In the genomic region with DNA sequence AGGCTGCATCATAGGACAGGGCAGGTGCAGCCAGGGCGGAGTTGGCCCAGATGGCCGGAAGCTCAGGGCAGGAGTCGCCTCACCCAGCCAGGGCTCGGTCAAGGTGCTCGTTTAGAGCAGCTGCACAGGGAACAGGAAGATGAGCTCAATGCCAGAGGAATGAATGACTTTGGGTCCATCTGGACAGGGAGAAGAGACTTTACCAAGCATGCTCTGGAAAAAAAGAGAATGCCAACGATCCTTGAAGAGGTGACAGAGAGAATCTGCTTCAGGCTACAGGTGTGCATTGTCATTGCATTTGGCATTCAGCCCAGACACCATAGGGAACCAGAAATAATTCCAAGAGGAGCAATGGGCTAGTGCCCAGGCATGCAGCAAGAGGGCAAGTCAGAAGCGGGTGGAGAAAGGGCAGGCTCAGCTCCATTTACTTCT, we compare ENCODE assay signal across 11 cellular contexts. TPM values are rescaled to one million over a fixed set of nuclear protein-coding genes. Genes with fewer than 3 reads are reported as not detected.
A peak's percentile ranks its signal among the peaks of the same experiment; 100 is the strongest.
DNase-seq lines count a peak whose midpoint lies in the region; ATAC-seq, FAIRE-seq and TF ChIP-seq lines count a peak whose summit lies in the region.
"Had no signal": no experiment of that assay in that cellular context is flagged by ENCODE, and none has a peak within 500 bp of the region (broad histone marks: within the 10 kb centered on the region; RNA-seq: fewer than 3 reads in every experiment).

No MANE protein-coding gene starts in this region.

- no peak for FAIRE-seq in bronchial epithelial cell (lab: Jason Lieb, UNC)

- H3K4me1 Mint-ChIP-seq in activated T-cell treated with anti-CD3 and anti-CD28 coated beads, Interleukin-2, amount 50 U/mL, for 24 hours (ENCODE audit: low read depth): no peaks in the 10 kb centered on the region

- H3K27ac ChIP-seq in psoas muscle: no peak overlapping the region
- H3K27ac ChIP-seq: uterus had no signal

- H3K4me3 ChIP-seq in bronchial epithelial cell (ENCODE audit: low read depth, low read length): no peak overlapping the region
- no peak overlapping the region for H3K4me3 ChIP-seq in psoas muscle
- H3K4me3 ChIP-seq: uterus had no signal

- H3K27ac Mint-ChIP-seq in activated T-cell treated with anti-CD3 and anti-CD28 coated beads, Interleukin-2, amount 50 U/mL, for 24 hours: no peak overlapping the region

- H3K27me3 ChIP-seq in bronchial epithelial cell (ENCODE audit: control insufficient read depth, insufficient read depth, low read length) (no peaks in the 10 kb centered on the region), psoas muscle (ENCODE audit: insufficient read depth in 3 of 3, low read length in 2 of 3) (no peaks in the 10 kb centered on the region)
- H3K27me3 ChIP-seq: uterus had no signal

- peaks cover 50% of the 10 kb centered on the region for H3K27me3 Mint-ChIP-seq in activated T-cell treated with anti-CD3 and anti-CD28 coated beads, Interleukin-2, amount 50 U/mL, for 24 hours

- no peak overlapping the region for H3K4me3 Mint-ChIP-seq in activated T-cell treated with anti-CD3 and anti-CD28 coated beads, Interleukin-2, amount 50 U/mL, for 24 hours

- H3K9me3 ChIP-seq in psoas muscle: no peaks in the 10 kb centered on the region
- H3K9me3 ChIP-seq: uterus had no signal

- WGBS in psoas muscle, 3 donors: 16 to 28% (median 18%) methylated on average over 7 of the region's 7 CpGs

- no peaks in the 10 kb centered on the region for H3K36me3 Mint-ChIP-seq in activated T-cell treated with anti-CD3 and anti-CD28 coated beads, Interleukin-2, amount 50 U/mL, for 24 hours (ENCODE audit: low read depth)

- TF ChIP-seq CTCF in bronchial epithelial cell (IDR thresholded peaks at IDR 0.05; ENCODE audit: insufficient read depth, low read length, severe bottlenecking): no peak
- TF ChIP-seq CTCF in psoas muscle (IDR thresholded peaks at IDR 0.05): no peak

- intact Hi-C loops in psoas muscle (cut with DNase I): no loop called here

- DNase-seq in HuH-7.5 (ENCODE audit: low spot score) (peak; percentile 46), NCI-H2227 (lab: John Stamatoyannopoulos, UW; ENCODE audit: unreplicated experiment) (peak; percentile 84), bronchial epithelial cell (ENCODE audit: low read depth) (peak; percentile 57), psoas muscle (no peak), activated gamma-delta T cell treated with Interleukin-2 at 50 U/mL for 16 hours (no peak)
- no peak for DNase-seq in activated T-cell treated with anti-CD3 and anti-CD28 coated beads, Interleukin-2, amount 50 U/mL, for 24 hours
- DNase-seq: stimulated activated CD4-positive, alpha-beta T cell treated with anti-CD3 and anti-CD28 coated beads, Interleukin-4, amount 100 ng/mL, for 4 hours; uterus had no signal

- no peaks in the 10 kb centered on the region for H3K36me3 ChIP-seq in bronchial epithelial cell (ENCODE audit: control insufficient read depth, insufficient read depth, low read length)
- H3K36me3 ChIP-seq in psoas muscle (ENCODE audit: insufficient read depth in 1 of 2, low read depth in 1 of 2): no peaks in the 10 kb centered on the region
- H3K36me3 ChIP-seq: uterus had no signal

- H3K4me1 ChIP-seq in psoas muscle: peaks cover 13% of the 10 kb centered on the region
- H3K4me1 ChIP-seq: uterus had no signal

- ATAC-seq in psoas muscle (peak in 3 of 4 donors; percentile 51 to 82 (median 70)), GM19452 (IDR thresholded peaks at IDR 0.05; ENCODE audit: unreplicated experiment) (no peak), HG03378 (IDR thresholded peaks at IDR 0.05; ENCODE audit: unreplicated experiment) (no peak)

- no peaks in the 10 kb centered on the region for H3K9me3 Mint-ChIP-seq in activated T-cell treated with anti-CD3 and anti-CD28 coated beads, Interleukin-2, amount 50 U/mL, for 24 hours

RNA-seq across cellular contexts. Expression of a gene that starts 6.7 kb away (rescaled TPM):
- total RNA-seq in bronchial epithelial cell (7.2 and 9.7 TPM in 2 replicates), psoas muscle (1 to 10 TPM; 1.4 to 2.0 (median 1.5) TPM)
- polyA plus RNA-seq in psoas muscle: 1 to 10 TPM; 1.0 to 1.6 (median 1.4) TPM

RNA-seq across cellular contexts. Expression of a gene that starts 7.3 kb away (rescaled TPM):
- total RNA-seq in bronchial epithelial cell (not detected in 2 replicates), psoas muscle (10 to 100 TPM in 2 of 4 donors, 1 to 10 TPM in 2; 6.9 to 11.5 (median 10.2) TPM)
- 10 to 100 TPM in 2 of 3 donors, 1 to 10 TPM in 1; 5.4 to 21.7 (median 14.7) TPM for polyA plus RNA-seq in psoas muscle
- total RNA-seq: mononuclear cell had no signal

RNA-seq across cellular contexts. Expression of a gene that starts 59.5 kb away (rescaled TPM):
- total RNA-seq in bronchial epithelial cell (not detected in 2 replicates), psoas muscle (not detected)
- under 1 TPM in 2 of 3 donors, not detected in 1; 0.01 to 0.17 TPM for polyA plus RNA-seq in psoas muscle
- total RNA-seq: mononuclear cell, uterus had no signal

Comparison
In these comparisons a context has a peak if more than half of its experiments do, and no peak if none do; other contexts are left out.
1. DNase-seq: peak in HuH-7.5 (single experiment), NCI-H2227 (single experiment) and bronchial epithelial cell (single experiment); none in psoas muscle (0 of 2), activated gamma-delta T cell treated with Interleukin-2 at 50 U/mL for 16 hours (single experiment) and activated T-cell treated with anti-CD3 and anti-CD28 coated beads, Interleukin-2, amount 50 U/mL, for 24 hours (single experiment).
2. ATAC-seq: peak in psoas muscle (3 of 4); none in GM19452 (single experiment) and HG03378 (single experiment).